Comparison of ENCODE assay signal across 15 cellular contexts in the genomic region with DNA sequence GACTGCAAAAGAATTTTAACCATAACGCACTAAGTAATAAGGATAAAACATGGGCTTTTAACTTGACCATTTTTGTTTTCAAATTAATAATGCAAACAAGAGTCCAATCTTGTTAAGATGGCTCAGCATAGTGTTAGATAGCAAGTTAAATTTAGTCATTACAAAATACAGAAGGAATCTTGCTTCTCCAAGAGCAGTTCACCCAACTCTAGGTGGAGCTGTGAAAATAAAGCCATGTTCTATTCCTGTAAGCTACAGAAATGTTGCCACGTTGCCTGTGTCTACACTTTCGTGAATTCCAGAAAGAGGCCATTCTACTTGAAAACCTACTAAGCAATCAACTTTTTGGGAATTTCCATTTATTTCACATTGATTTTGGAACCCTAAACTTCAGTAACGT.
DNase-seq lines count a peak whose midpoint lies in the region; ATAC-seq and TF ChIP-seq lines count a peak whose summit lies in the region.
"Had no signal": no experiment of that assay in that cellular context is flagged by ENCODE, and none has a peak within 500 bp of the region (broad histone marks: within the 10 kb centered on the region; RNA-seq: fewer than 3 reads in every experiment).

No MANE protein-coding gene starts in this region.

- intact Hi-C loops in left cardiac atrium (cut with DNase I) = no loop called here

- peaks cover 11% of the 10 kb centered on the region for H3K9me3 ChIP-seq in thoracic aorta
- H3K9me3 ChIP-seq in SK-N-SH = no peaks in the 10 kb centered on the region; the same call in 1 of the 2 replicates

- H3K36me3 ChIP-seq in thoracic aorta (no peaks in the 10 kb centered on the region), SK-N-SH (replicated peaks in 1 of 2; ENCODE audit: control insufficient read depth in 1 of 2, insufficient read depth in 2 of 2, low read length in 1 of 2) (no peaks in the 10 kb centered on the region)
- H3K36me3 ChIP-seq: Peyer's patch had no signal

- peak; percentile 92 to 96 for ATAC-seq in left cardiac atrium
- peak; percentile 80 for ATAC-seq in thoracic aorta (ENCODE audit: insufficient number of reproducible peaks, low FRiP score, low read depth)

- no peaks in the 10 kb centered on the region for H3K79me2 ChIP-seq in SK-N-SH (ENCODE audit: insufficient read depth)

- H3K4me3 ChIP-seq in LNCaP clone FGC (ENCODE audit: low read depth, low read length) = no peak overlapping the region
- no peak overlapping the region for H3K4me3 ChIP-seq in astrocyte of the cerebellum (ENCODE audit: low read depth, low read length)
- H3K4me3 ChIP-seq in thoracic aorta = no peak overlapping the region
- no peak overlapping the region for H3K4me3 ChIP-seq in SK-N-SH (ENCODE audit: low read depth in 2 of 2, low read length in 1 of 2)
- H3K4me3 ChIP-seq: lung, Peyer's patch had no signal

- H3K4me2 ChIP-seq in SK-N-SH = no peak overlapping the region

- TF ChIP-seq RAD21 in SK-N-SH (IDR thresholded peaks at IDR 0.05; ENCODE audit: low read length) = no peak

- no peaks in the 10 kb centered on the region for H3K27me3 ChIP-seq in thoracic aorta (replicated peaks; ENCODE audit: insufficient read depth)
- H3K27me3 ChIP-seq in SK-N-SH (ENCODE audit: insufficient read depth) = no peaks in the 10 kb centered on the region
- H3K27me3 ChIP-seq: Peyer's patch had no signal

- H4K20me1 ChIP-seq in SK-N-SH (ENCODE audit: insufficient read depth) = no peaks in the 10 kb centered on the region

- POLR2A ChIA-PET in SK-N-SH (lab: Yijun Ruan, JAX) = no interaction called here

- DNase-seq in LNCaP clone FGC (ENCODE audit: low read depth) (no peak), astrocyte of the cerebellum (ENCODE audit: low read depth) (no peak), left cardiac atrium (no peak), thoracic aorta (ENCODE audit: low spot score) (no peak), SK-N-SH (no peak), activated gamma-delta T cell treated with Interleukin-2 at 50 U/mL for 16 hours (no peak)
- no peak for DNase-seq in central memory CD4-positive, alpha-beta T cell
- DNase-seq: activated CD4-positive, alpha-beta memory T cell treated with anti-CD3 and anti-CD28 coated beads, Interleukin-2, amount 10 ng/mL, durations not matched to agents 7 days and 5 days; CD4-positive, alpha-beta memory T cell; H7; NCI-H1048; NCI-H2227 treated with DMSO at 0.1 percent for 48 hours; Peyer's patch; small intestine had no signal

- no peaks in the 10 kb centered on the region for H3F3A ChIP-seq in SK-N-SH (replicated peaks; ENCODE audit: insufficient read depth)

- CTCF ChIA-PET in SK-N-SH (lab: Yijun Ruan, JAX) = interaction anchor here (0.7 to 1.3 kb wide), 3 partner anchors 19 to 108 kb away, joined by 3 to 5 read pairs (median 4); no protein-coding TSS in a partner anchor

- TF ChIP-seq EP300 in SK-N-SH (IDR thresholded peaks at IDR 0.05; ENCODE audit: borderline replicate concordance in 1 of 2, low read depth in 1 of 2, low read length in 1 of 2) = no peak

- WGBS in SK-N-SH (ENCODE audit: low lambda C conversion rate) = 46% methylated on average over 4 of the region's 4 CpGs

- H3K4me1 ChIP-seq in thoracic aorta (ENCODE audit: control insufficient read depth in 1 of 2, low read depth in 2 of 2) (peaks cover 0 to 14% of the 10 kb centered on the region in 2 donors), SK-N-SH (ENCODE audit: control insufficient read depth in 1 of 2, insufficient read depth in 2 of 2, low read depth in 1 of 2, low read length in 1 of 2) (peaks cover 0 to 3% of the 10 kb centered on the region in 2 experiments; a peak in 2 of 4 replicates)
- H3K4me1 ChIP-seq: Peyer's patch had no signal

- H2AFZ ChIP-seq in SK-N-SH (ENCODE audit: low read depth) = no peak overlapping the region

- in situ Hi-C loops in astrocyte of the cerebellum (cut with HindIII; ENCODE audit: low sequenced_read_pairs) = no loop called here

- no peaks in the 10 kb centered on the region for H3K9me2 ChIP-seq in SK-N-SH

- no peak overlapping the region for H3K27ac ChIP-seq in thoracic aorta
- H3K27ac ChIP-seq in SK-N-SH (ENCODE audit: low read depth in 2 of 2, low read length in 1 of 2) = no peak overlapping the region
- H3K27ac ChIP-seq: Peyer's patch had no signal

- no peak overlapping the region for H3K9ac ChIP-seq in SK-N-SH

- TF ChIP-seq CTCF in LNCaP clone FGC (IDR thresholded peaks at IDR 0.05; ENCODE audit: control insufficient read depth, extremely low read depth, insufficient read depth) (peak; percentile 35; the same call in 1 of the 2 replicates), astrocyte of the cerebellum (IDR thresholded peaks at IDR 0.05; ENCODE audit: low read depth, low read length, missing control alignments) (peak; percentile 10), thoracic aorta (IDR thresholded peaks at IDR 0.05) (no peak), SK-N-SH (IDR thresholded peaks at IDR 0.05) (no peak)

TF ChIP-seq in SK-N-SH, 30 proteins besides CTCF, POLR2A, EP300 and RAD21:
- TF ChIP-seq FOXJ3 (CRISPR knock-in tag; IDR thresholded peaks at IDR 0.05) = no peak
- no peak for TF ChIP-seq RFX5 (IDR thresholded peaks at IDR 0.05; ENCODE audit: low read length)
- TF ChIP-seq FOXM1 (IDR thresholded peaks at IDR 0.05; ENCODE audit: low read depth) = no peak
- TF ChIP-seq ELF1 (IDR thresholded peaks at IDR 0.05) = no peak
- TF ChIP-seq MXI1 (IDR thresholded peaks at IDR 0.05; ENCODE audit: low read depth, low read length) = no peak
- TF ChIP-seq, protein P1, sequence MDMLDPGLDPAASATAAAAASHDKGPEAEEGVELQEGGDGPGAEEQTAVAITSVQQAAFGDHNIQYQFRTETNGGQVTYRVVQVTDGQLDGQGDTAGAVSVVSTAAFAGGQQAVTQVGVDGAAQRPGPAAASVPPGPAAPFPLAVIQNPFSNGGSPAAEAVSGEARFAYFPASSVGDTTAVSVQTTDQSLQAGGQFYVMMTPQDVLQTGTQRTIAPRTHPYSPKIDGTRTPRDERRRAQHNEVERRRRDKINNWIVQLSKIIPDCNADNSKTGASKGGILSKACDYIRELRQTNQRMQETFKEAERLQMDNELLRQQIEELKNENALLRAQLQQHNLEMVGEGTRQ (IDR thresholded peaks at IDR 0.05; ENCODE audit: borderline replicate concordance, low read depth, low read length) = no peak
- TF ChIP-seq, protein P2, sequence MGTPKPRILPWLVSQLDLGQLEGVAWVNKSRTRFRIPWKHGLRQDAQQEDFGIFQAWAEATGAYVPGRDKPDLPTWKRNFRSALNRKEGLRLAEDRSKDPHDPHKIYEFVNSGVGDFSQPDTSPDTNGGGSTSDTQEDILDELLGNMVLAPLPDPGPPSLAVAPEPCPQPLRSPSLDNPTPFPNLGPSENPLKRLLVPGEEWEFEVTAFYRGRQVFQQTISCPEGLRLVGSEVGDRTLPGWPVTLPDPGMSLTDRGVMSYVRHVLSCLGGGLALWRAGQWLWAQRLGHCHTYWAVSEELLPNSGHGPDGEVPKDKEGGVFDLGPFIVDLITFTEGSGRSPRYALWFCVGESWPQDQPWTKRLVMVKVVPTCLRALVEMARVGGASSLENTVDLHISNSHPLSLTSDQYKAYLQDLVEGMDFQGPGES (IDR thresholded peaks at IDR 0.05; ENCODE audit: low read depth, low read length) = no peak
- no peak for TF ChIP-seq TEAD4 (IDR thresholded peaks at IDR 0.05; ENCODE audit: borderline replicate concordance, insufficient read depth)
- no peak for TF ChIP-seq YY1 (IDR thresholded peaks at IDR 0.05; ENCODE audit: low read depth)
- TF ChIP-seq GABPA (IDR thresholded peaks at IDR 0.05; ENCODE audit: low read depth) = no peak
- TF ChIP-seq GATA2 (CRISPR knock-in tag; IDR thresholded peaks at IDR 0.05) = no peak
- TF ChIP-seq, protein P3, sequence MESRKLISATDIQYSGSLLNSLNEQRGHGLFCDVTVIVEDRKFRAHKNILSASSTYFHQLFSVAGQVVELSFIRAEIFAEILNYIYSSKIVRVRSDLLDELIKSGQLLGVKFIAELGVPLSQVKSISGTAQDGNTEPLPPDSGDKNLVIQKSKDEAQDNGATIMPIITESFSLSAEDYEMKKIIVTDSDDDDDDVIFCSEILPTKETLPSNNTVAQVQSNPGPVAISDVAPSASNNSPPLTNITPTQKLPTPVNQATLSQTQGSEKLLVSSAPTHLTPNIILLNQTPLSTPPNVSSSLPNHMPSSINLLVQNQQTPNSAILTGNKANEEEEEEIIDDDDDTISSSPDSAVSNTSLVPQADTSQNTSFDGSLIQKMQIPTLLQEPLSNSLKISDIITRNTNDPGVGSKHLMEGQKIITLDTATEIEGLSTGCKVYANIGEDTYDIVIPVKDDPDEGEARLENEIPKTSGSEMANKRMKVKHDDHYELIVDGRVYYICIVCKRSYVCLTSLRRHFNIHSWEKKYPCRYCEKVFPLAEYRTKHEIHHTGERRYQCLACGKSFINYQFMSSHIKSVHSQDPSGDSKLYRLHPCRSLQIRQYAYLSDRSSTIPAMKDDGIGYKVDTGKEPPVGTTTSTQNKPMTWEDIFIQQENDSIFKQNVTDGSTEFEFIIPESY (IDR thresholded peaks at IDR 0.05; ENCODE audit: borderline replicate concordance, low read depth) = no peak
- no peak for TF ChIP-seq NFIC (IDR thresholded peaks at IDR 0.05; ENCODE audit: borderline replicate concordance)
- TF ChIP-seq TCF12 (IDR thresholded peaks at IDR 0.05) = no peak
- TF ChIP-seq EZH2phosphoT487 (IDR thresholded peaks at IDR 0.05; ENCODE audit: borderline replicate concordance, low read depth) = no peak

Comparison
In these comparisons a context has a peak if more than half of its experiments do, and no peak if none do; other contexts are left out.
1. CTCF ChIP-seq: peak in LNCaP clone FGC (single experiment) and astrocyte of the cerebellum (single experiment); none in thoracic aorta (single experiment) and SK-N-SH (single experiment).